9 cellular contexts compared by ENCODE assay signal in genomic region chr20:3890999-3891929, GRCh38. TPM values are rescaled to one million over a fixed set of nuclear protein-coding genes. Genes with fewer than 3 reads are reported as not detected.
A peak's percentile ranks its signal among the peaks of the same experiment; 100 is the strongest.
DNase-seq lines count a peak whose midpoint lies in the region; ATAC-seq and TF ChIP-seq lines count a peak whose summit lies in the region.
"Had no signal": no experiment of that assay in that cellular context is flagged by ENCODE, and none has a peak within 500 bp of the region (broad histone marks: within the 10 kb centered on the region; RNA-seq: fewer than 3 reads in every experiment).

No MANE protein-coding gene starts in this region.

- peaks cover 88% of the 10 kb centered on the region for H3K79me2 ChIP-seq in Karpas-422 (ENCODE audit: low read length)

- DNase-seq in Karpas-422 (no peak), coronary artery (ENCODE audit: low spot score) (no peak)
- no peak for DNase-seq in naive thymus-derived CD8-positive, alpha-beta T cell

- H3K4me2 ChIP-seq in BLaER1 treated with 17β-estradiol and CSF1 and Interleukin-3, amounts not matched to agents 10 nM and 100 nM, result peak overlapping the region; percentile 88 to 97 (median 92)
- H3K4me2 ChIP-seq in Karpas-422 (ENCODE audit: low read depth, low read length, poor library complexity, severe bottlenecking), result peak overlapping the region; percentile 68

- H3K9me3 Mint-ChIP-seq in naive thymus-derived CD8-positive, alpha-beta T cell, result no peaks in the 10 kb centered on the region

- TF ChIP-seq CTCF in coronary artery (IDR thresholded peaks at IDR 0.05), result no peak

- peak overlapping the region; percentile 93 to 99 (median 97) for H3K27ac Mint-ChIP-seq in naive thymus-derived CD8-positive, alpha-beta T cell

- H3K4me3 ChIP-seq in BLaER1 treated with 17β-estradiol and CSF1 and Interleukin-3, amounts not matched to agents 10 nM and 100 nM, result peak overlapping the region; percentile 90 to 100 (median 96)
- peak overlapping the region; percentile 84 for H3K4me3 ChIP-seq in Karpas-422 (ENCODE audit: low read length)
- peak overlapping the region; percentile 99 for H3K4me3 ChIP-seq in coronary artery

- peaks cover 60 to 70% (median 65%) of the 10 kb centered on the region in 11 experiments for H4K20me1 ChIP-seq in BLaER1 treated with 17β-estradiol and CSF1 and Interleukin-3, amounts not matched to agents 10 nM and 100 nM
- peaks cover 53% of the 10 kb centered on the region for H4K20me1 ChIP-seq in Karpas-422 (ENCODE audit: insufficient read depth, low read depth, low read length)

- H3K36me3 Mint-ChIP-seq in naive thymus-derived CD8-positive, alpha-beta T cell, result peaks cover 0 to 20% (median 6%) of the 10 kb centered on the region in 3 donors

- peaks cover 33 to 71% (median 66%) of the 10 kb centered on the region in 4 donors for H3K4me1 Mint-ChIP-seq in naive thymus-derived CD8-positive, alpha-beta T cell

- no peaks in the 10 kb centered on the region for H3K9me3 ChIP-seq in BLaER1 treated with 17β-estradiol and CSF1 and Interleukin-3, amounts not matched to agents 10 nM and 100 nM (replicated peaks in 1 of 11)
- H3K9me3 ChIP-seq in Karpas-422 (ENCODE audit: low read length), result no peaks in the 10 kb centered on the region
- H3K9me3 ChIP-seq: ovary had no signal

- H3K4me1 ChIP-seq in BLaER1 treated with 17β-estradiol and CSF1 and Interleukin-3, amounts not matched to agents 10 nM and 100 nM, result peaks cover 55 to 71% (median 69%) of the 10 kb centered on the region in 10 experiments
- peaks cover 58% of the 10 kb centered on the region for H3K4me1 ChIP-seq in Karpas-422 (ENCODE audit: low read length)

- peaks cover 26 to 71% (median 53%) of the 10 kb centered on the region in 11 experiments; a peak in 21 of 22 replicates for H3K36me3 ChIP-seq in BLaER1 treated with 17β-estradiol and CSF1 and Interleukin-3, amounts not matched to agents 10 nM and 100 nM
- H3K36me3 ChIP-seq in Karpas-422 (ENCODE audit: insufficient read depth, low read length), result peaks cover 21% of the 10 kb centered on the region
- H3K36me3 ChIP-seq: ovary had no signal

- no peaks in the 10 kb centered on the region for H3K9me2 ChIP-seq in Karpas-422 (replicated peaks; ENCODE audit: insufficient read depth, low read length)

- no peak overlapping the region for H2AFZ ChIP-seq in Karpas-422 (ENCODE audit: low read length)

- ATAC-seq in naive thymus-derived CD8-positive, alpha-beta T cell, result no peak
- ATAC-seq in GM21381 (IDR thresholded peaks at IDR 0.05; ENCODE audit: unreplicated experiment), result no peak
- ATAC-seq in GM18502 (IDR thresholded peaks at IDR 0.05; ENCODE audit: poor library complexity, unreplicated experiment), result no peak
- ATAC-seq in GM19452 (IDR thresholded peaks at IDR 0.05; ENCODE audit: unreplicated experiment), result no peak
- no peak for ATAC-seq in HG02970 (IDR thresholded peaks at IDR 0.05; ENCODE audit: low FRiP score, unreplicated experiment)

- peak overlapping the region; percentile 92 to 100 (median 98) for H3K9ac ChIP-seq in BLaER1 treated with 17β-estradiol and CSF1 and Interleukin-3, amounts not matched to agents 10 nM and 100 nM
- H3K9ac ChIP-seq in Karpas-422 (ENCODE audit: low read length), result peak overlapping the region; percentile 98

- H3K27me3 ChIP-seq in BLaER1 treated with 17β-estradiol and CSF1 and Interleukin-3, amounts not matched to agents 10 nM and 100 nM, result no peaks in the 10 kb centered on the region
- H3K27me3 ChIP-seq in Karpas-422 (ENCODE audit: low read length), result no peaks in the 10 kb centered on the region
- H3K27me3 ChIP-seq: ovary had no signal

- POLR2A ChIA-PET in naive thymus-derived CD8-positive, alpha-beta T cell (lab: Charles Lee), result interaction anchor here (0.7 to 1.5 kb wide), 4 partner anchors 10 to 43 kb away, joined by 3 to 4 read pairs (median 4); no protein-coding TSS in a partner anchor

- no peaks in the 10 kb centered on the region for H3K27me3 Mint-ChIP-seq in naive thymus-derived CD8-positive, alpha-beta T cell

- H3K27ac ChIP-seq in BLaER1 treated with 17β-estradiol and CSF1 and Interleukin-3, amounts not matched to agents 10 nM and 100 nM, result peak overlapping the region in 9 of 11 experiments; percentile 88 to 99 (median 98); a peak in 16 of 22 replicates
- H3K27ac ChIP-seq in Karpas-422 (ENCODE audit: low read length) (peak overlapping the region; percentile 80), coronary artery (peak overlapping the region in 1 of 2 donors; percentile 100)
- H3K27ac ChIP-seq: ovary had no signal

- H3K4me3 Mint-ChIP-seq in naive thymus-derived CD8-positive, alpha-beta T cell, result peak overlapping the region; percentile 93 to 100 (median 98)

RNA-seq across cellular contexts. Expression of gene PANK2, which starts 2.1 kb away (rescaled TPM):
- total RNA-seq in Karpas-422 (2014; rRNA removed; shearing (Covaris generic); ENCODE audit: low replicate concordance), result 19.2 and 41.5 TPM in 2 replicates
- 10 to 100 TPM; 66.6 to 72.5 TPM for total RNA-seq in naive thymus-derived CD8-positive, alpha-beta T cell
- 10 to 100 TPM; 32.9 to 36.8 (median 36.8) TPM for polyA plus RNA-seq in naive thymus-derived CD8-positive, alpha-beta T cell

RNA-seq across cellular contexts. Expression of gene MAVS, which starts 44.6 kb away (rescaled TPM):
- 18.4 and 22.7 TPM in 2 replicates for total RNA-seq in Karpas-422 (2014; rRNA removed; shearing (Covaris generic); ENCODE audit: low replicate concordance)
- total RNA-seq in naive thymus-derived CD8-positive, alpha-beta T cell, result 10 to 100 TPM; 41.9 to 45.7 TPM
- 1 to 10 TPM; 2.2 to 8.5 (median 3.3) TPM for polyA plus RNA-seq in naive thymus-derived CD8-positive, alpha-beta T cell
